ENCODE assay signal across 28 cellular contexts in genomic region chr19:28331596-28331995, GRCh38.
"Had no signal": no experiment of that assay in that cellular context is flagged by ENCODE, and none has a peak within 500 bp of the region (broad histone marks: within the 10 kb centered on the region; RNA-seq: fewer than 3 reads in every experiment).

No MANE protein-coding gene starts in this region.

- ATAC-seq: stimulated activated effector memory CD8-positive, alpha-beta T cell treated with anti-CD3 and anti-CD28 coated beads, Interleukin-12 subunit alpha, Interleukin-12 subunit beta, amount 100 ng/mL, for 72 hours; stimulated activated memory B cell treated with anti-CD40 and anti-IgM and Interleukin-4, amounts not matched to agents 10 μg/mL and 1 μg/mL and 100 μg/mL, for 72 hours; stimulated activated naive B cell treated with anti-CD40 and anti-IgM and Interleukin-4, amounts not matched to agents 10 μg/mL and 1 μg/mL and 100 μg/mL, for 72 hours; stimulated activated naive CD8-positive, alpha-beta T cell treated with anti-CD3 and anti-CD28 coated beads, Interleukin-15, amount 100 ng/mL, for 72 hours; stimulated activated naive CD8-positive, alpha-beta T cell treated with anti-CD3 and anti-CD28 coated beads, Interleukin-15, Interleukin-2, amounts not matched to agents 100 U/mL and 50 U/mL, for 24 hours; upper lobe of right lung had no signal

- H3K27ac ChIP-seq: stomach, suprapubic skin, testis, thoracic aorta, thyroid gland, tibial artery, tibial nerve, transverse colon, upper lobe of left lung, upper lobe of right lung, uterus, vagina had no signal

- H3K36me3 ChIP-seq: stomach, suprapubic skin, thoracic aorta, thyroid gland, tibial artery, tibial nerve, transverse colon, upper lobe of left lung, upper lobe of right lung, uterus, vagina had no signal

- H3K9me3 ChIP-seq: suprapubic skin, testis, thoracic aorta, thyroid gland, transverse colon, upper lobe of left lung, upper lobe of right lung, uterus, vagina had no signal

- H3K4me3 ChIP-seq: stomach, suprapubic skin, testis, thoracic aorta, thyroid gland, tibial artery, tibial nerve, transverse colon, upper lobe of left lung, upper lobe of right lung, uterus, vagina had no signal

- H3K27me3 ChIP-seq: stomach, suprapubic skin, testis, thyroid gland, tibial artery, tibial nerve, transverse colon, upper lobe of left lung, upper lobe of right lung, uterus, vagina had no signal

- H3K27ac Mint-ChIP-seq: stimulated activated effector memory CD8-positive, alpha-beta T cell treated with anti-CD3 and anti-CD28 coated beads, Interleukin-12 subunit alpha, Interleukin-12 subunit beta, amount 100 ng/mL, for 72 hours; stimulated activated memory B cell treated with anti-CD40 and anti-IgM and Interleukin-4, amounts not matched to agents 10 μg/mL and 1 μg/mL and 100 μg/mL, for 72 hours; stimulated activated naive B cell treated with anti-CD40 and anti-IgM and Interleukin-4, amounts not matched to agents 10 μg/mL and 1 μg/mL and 100 μg/mL, for 72 hours; stimulated activated naive CD8-positive, alpha-beta T cell treated with anti-CD3 and anti-CD28 coated beads, Interleukin-15, amount 100 ng/mL, for 72 hours; stimulated activated naive CD8-positive, alpha-beta T cell treated with anti-CD3 and anti-CD28 coated beads, Interleukin-15, Interleukin-2, amounts not matched to agents 100 ng/mL and 50 ng/mL, for 24 hours; type B pancreatic cell had no signal

- H3K4me1 ChIP-seq: stomach, suprapubic skin, testis, thyroid gland, tibial artery, tibial nerve, transverse colon, upper lobe of left lung, upper lobe of right lung, uterus, vagina had no signal

- DNase-seq: stimulated activated CD4-positive, alpha-beta T cell treated with anti-CD3 and anti-CD28 coated beads, Interleukin-2, amount 100 ng/mL, for 48 hours; stimulated activated CD4-positive, alpha-beta T cell treated with anti-CD3 and anti-CD28 coated beads, Interleukin-4, amount 100 ng/mL, for 1 hour; stimulated activated CD4-positive, alpha-beta T cell treated with anti-CD3 and anti-CD28 coated beads, Interleukin-4, amount 100 ng/mL, for 24 hours; stimulated activated CD4-positive, alpha-beta T cell treated with anti-CD3 and anti-CD28 coated beads, Interleukin-4, amount 100 ng/mL, for 4 hours; stimulated activated CD8-positive, alpha-beta memory T cell treated with anti-CD3 and anti-CD28 coated beads, Interleukin-4, amount 100 ng/mL, for 48 hours; stimulated activated naive B cell treated with anti-CD40 and anti-IgM and Interleukin-4, amounts not matched to agents 10 μg/mL and 1 μg/mL and 100 μg/mL, for 72 hours; stimulated activated naive CD4-positive, alpha-beta T cell; stimulated activated naive CD4-positive, alpha-beta T cell treated with Interleukin-2 at 50 U/mL for 16 hours; stimulated activated naive CD8-positive, alpha-beta T cell treated with anti-CD3 and anti-CD28 coated beads, Interleukin-15, amount 100 ng/mL, for 72 hours; stimulated activated naive CD8-positive, alpha-beta T cell treated with anti-CD3 and anti-CD28 coated beads, Interleukin-15, Interleukin-2, amounts not matched to agents 100 U/mL and 50 U/mL, for 24 hours; stomach; substantia nigra; testis; thyroid gland; tibial artery; transverse colon; trophoblast cell; upper lobe of left lung; upper lobe of right lung; uterus had no signal

- H3K36me3 Mint-ChIP-seq: stimulated activated effector memory CD8-positive, alpha-beta T cell treated with anti-CD3 and anti-CD28 coated beads, Interleukin-12 subunit alpha, Interleukin-12 subunit beta, amount 100 ng/mL, for 72 hours; stimulated activated memory B cell treated with anti-CD40 and anti-IgM and Interleukin-4, amounts not matched to agents 10 μg/mL and 1 μg/mL and 100 μg/mL, for 72 hours; stimulated activated naive B cell treated with anti-CD40 and anti-IgM and Interleukin-4, amounts not matched to agents 10 μg/mL and 1 μg/mL and 100 μg/mL, for 72 hours; type B pancreatic cell had no signal

- H3K4me3 Mint-ChIP-seq: stimulated activated effector memory CD8-positive, alpha-beta T cell treated with anti-CD3 and anti-CD28 coated beads, Interleukin-12 subunit alpha, Interleukin-12 subunit beta, amount 100 ng/mL, for 72 hours; stimulated activated memory B cell treated with anti-CD40 and anti-IgM and Interleukin-4, amounts not matched to agents 10 μg/mL and 1 μg/mL and 100 μg/mL, for 72 hours; stimulated activated naive B cell treated with anti-CD40 and anti-IgM and Interleukin-4, amounts not matched to agents 10 μg/mL and 1 μg/mL and 100 μg/mL, for 72 hours; stimulated activated naive CD8-positive, alpha-beta T cell treated with anti-CD3 and anti-CD28 coated beads, Interleukin-15, amount 100 ng/mL, for 72 hours; stimulated activated naive CD8-positive, alpha-beta T cell treated with anti-CD3 and anti-CD28 coated beads, Interleukin-15, Interleukin-2, amounts not matched to agents 100 ng/mL and 50 ng/mL, for 24 hours; type B pancreatic cell had no signal

- H3K27me3 Mint-ChIP-seq: stimulated activated memory B cell treated with anti-CD40 and anti-IgM and Interleukin-4, amounts not matched to agents 10 μg/mL and 1 μg/mL and 100 μg/mL, for 72 hours; stimulated activated naive B cell treated with anti-CD40 and anti-IgM and Interleukin-4, amounts not matched to agents 10 μg/mL and 1 μg/mL and 100 μg/mL, for 72 hours; stimulated activated naive CD8-positive, alpha-beta T cell treated with anti-CD3 and anti-CD28 coated beads, Interleukin-15, amount 100 ng/mL, for 72 hours; stimulated activated naive CD8-positive, alpha-beta T cell treated with anti-CD3 and anti-CD28 coated beads, Interleukin-15, Interleukin-2, amounts not matched to agents 100 ng/mL and 50 ng/mL, for 24 hours had no signal

- H3K4me1 Mint-ChIP-seq: stimulated activated effector memory CD8-positive, alpha-beta T cell treated with anti-CD3 and anti-CD28 coated beads, Interleukin-12 subunit alpha, Interleukin-12 subunit beta, amount 100 ng/mL, for 72 hours; stimulated activated memory B cell treated with anti-CD40 and anti-IgM and Interleukin-4, amounts not matched to agents 10 μg/mL and 1 μg/mL and 100 μg/mL, for 72 hours; stimulated activated naive B cell treated with anti-CD40 and anti-IgM and Interleukin-4, amounts not matched to agents 10 μg/mL and 1 μg/mL and 100 μg/mL, for 72 hours; stimulated activated naive CD8-positive, alpha-beta T cell treated with anti-CD3 and anti-CD28 coated beads, Interleukin-15, amount 100 ng/mL, for 72 hours had no signal
